In the genomic region with DNA sequence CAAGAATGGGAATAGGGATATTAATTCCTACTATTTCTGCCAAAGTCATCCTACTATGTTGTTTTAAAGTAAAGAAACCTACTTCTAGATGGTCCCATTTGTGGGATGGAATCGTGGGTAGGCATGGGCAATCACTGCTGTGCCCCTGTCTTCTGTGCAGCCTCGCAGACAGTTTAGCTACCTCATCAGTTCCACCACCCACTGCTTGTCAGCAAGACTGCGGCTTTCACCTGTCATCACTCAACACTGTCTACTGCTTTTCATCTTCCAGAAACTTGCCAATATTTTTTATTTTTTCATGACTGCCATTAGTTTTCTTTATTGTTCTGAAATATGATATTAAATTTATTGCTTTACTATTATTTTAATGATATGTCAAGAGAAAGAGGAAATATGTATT, we compare ENCODE assay signal across 25 cellular contexts.
A peak's percentile ranks its signal among the peaks of the same experiment; 100 is the strongest.
DNase-seq lines count a peak whose midpoint lies in the region; ATAC-seq, FAIRE-seq and TF ChIP-seq lines count a peak whose summit lies in the region.
"Had no signal": no experiment of that assay in that cellular context is flagged by ENCODE, and none has a peak within 500 bp of the region (broad histone marks: within the 10 kb centered on the region; RNA-seq: fewer than 3 reads in every experiment).

No MANE protein-coding gene starts in this region.

- no peak overlapping the region for H3K9ac ChIP-seq in kidney (ENCODE audit: low read length in 2 of 2)
- H3K9ac ChIP-seq: BLaER1 had no signal

- H3K4me3 Mint-ChIP-seq in GM23338, result no peak overlapping the region
- H3K4me3 Mint-ChIP-seq: CD14-positive monocyte; CD4-positive, alpha-beta memory T cell; CD4-positive, CD25-positive, alpha-beta regulatory T cell; CD8-positive, alpha-beta memory T cell had no signal

- H3K27ac Mint-ChIP-seq in GM23338, result no peak overlapping the region
- H3K27ac Mint-ChIP-seq: CD14-positive monocyte; CD4-positive, alpha-beta memory T cell; CD4-positive, CD25-positive, alpha-beta regulatory T cell; CD8-positive, alpha-beta memory T cell had no signal

- ATAC-seq in GM23338 (no peak), GM19035 (IDR thresholded peaks at IDR 0.05; ENCODE audit: unreplicated experiment) (no peak)
- ATAC-seq: A549, GM12878 had no signal

- H3K36me3 ChIP-seq in GM23338 (ENCODE audit: insufficient read depth), result no peaks in the 10 kb centered on the region
- no peaks in the 10 kb centered on the region for H3K36me3 ChIP-seq in kidney (ENCODE audit: control insufficient read depth in 1 of 2, insufficient read depth in 2 of 2, low read length in 2 of 2)
- H3K36me3 ChIP-seq: BE2C, BLaER1 had no signal

- H4K20me1 ChIP-seq in GM23338 (replicated peaks; ENCODE audit: insufficient read depth), result no peaks in the 10 kb centered on the region
- H4K20me1 ChIP-seq: BLaER1 had no signal

- no peak overlapping the region for H3K4me2 ChIP-seq in GM23338
- H3K4me2 ChIP-seq: A549, BLaER1 had no signal

- no peak for TF ChIP-seq CTCF in GM23338 (conservative IDR thresholded peaks at IDR 0.05; ENCODE audit: low read depth in 2 of 2)
- no peak for TF ChIP-seq CTCF in kidney (IDR thresholded peaks at IDR 0.05; ENCODE audit: borderline replicate concordance, extremely low read depth, insufficient read depth)

- H3K4me3 ChIP-seq in GM23338 (no peak overlapping the region), kidney (ENCODE audit: low read length in 2 of 2) (no peak overlapping the region)
- H3K4me3 ChIP-seq: A549, BLaER1, GM12878 had no signal

- no peaks in the 10 kb centered on the region for H3K27me3 ChIP-seq in GM23338 (ENCODE audit: insufficient read depth)
- H3K27me3 ChIP-seq: BE2C, BLaER1 had no signal

- no peaks in the 10 kb centered on the region for H3K79me2 ChIP-seq in GM23338 (replicated peaks; ENCODE audit: insufficient read depth)

- no peaks in the 10 kb centered on the region for H3K9me3 ChIP-seq in kidney (ENCODE audit: control insufficient read depth in 1 of 2, low read length in 2 of 2)
- H3K9me3 ChIP-seq: A549, BE2C, BLaER1 had no signal

- H3K9me2 ChIP-seq in GM23338 (ENCODE audit: insufficient read depth), result no peaks in the 10 kb centered on the region

- DNase-seq in GM23338 (ENCODE audit: low spot score) (no peak), kidney (no peak), putamen (ENCODE audit: low spot score) (peak; percentile 6), AG20443 (ENCODE audit: low spot score) (no peak)
- DNase-seq: BE2C; C1 segment of cervical spinal cord; CD4-positive, alpha-beta memory T cell; CD4-positive, CD25-positive, alpha-beta regulatory T cell; CD8-positive, alpha-beta memory T cell; COR-L47; DMS 273 treated with DMSO at 0.1 percent for 48 hours; DMS153; DMS53; DMS79; DND-41; EL; GDM1 had no signal

- H3K9me3 Mint-ChIP-seq in GM23338, result no peaks in the 10 kb centered on the region

- no peaks in the 10 kb centered on the region for H3K36me3 Mint-ChIP-seq in GM23338 (ENCODE audit: low read depth)
- H3K36me3 Mint-ChIP-seq: CD14-positive monocyte; CD4-positive, alpha-beta memory T cell; CD4-positive, CD25-positive, alpha-beta regulatory T cell; CD8-positive, alpha-beta memory T cell had no signal

- FAIRE-seq in kidney (lab: Jason Lieb, UNC), result peak; percentile 8
- FAIRE-seq: A549, GM12878, GM12892, GM18507 had no signal

- H3F3A ChIP-seq in GM23338 (replicated peaks; ENCODE audit: low read depth), result no peaks in the 10 kb centered on the region

- no peak overlapping the region for H3K27ac ChIP-seq in GM23338 (ENCODE audit: low read depth)
- no peak overlapping the region for H3K27ac ChIP-seq in kidney (ENCODE audit: low read depth in 2 of 2, low read length in 2 of 2)
- H3K27ac ChIP-seq: 22Rv1, A549, BLaER1 had no signal

- H2AFZ ChIP-seq in GM23338, result 0 out of 2 replicates have a peak overlapping the region, but pooled peaks have one; percentile 30

- peaks cover 9% of the 10 kb centered on the region for H3K4me1 Mint-ChIP-seq in GM23338
- H3K4me1 Mint-ChIP-seq: CD14-positive monocyte; CD4-positive, alpha-beta memory T cell; CD4-positive, CD25-positive, alpha-beta regulatory T cell; CD8-positive, alpha-beta memory T cell had no signal

- intact Hi-C loops in kidney (cut with DNase I), result no loop called here

- no peaks in the 10 kb centered on the region for H3K27me3 Mint-ChIP-seq in GM23338 (ENCODE audit: insufficient read depth, low read depth, poor library complexity)
- H3K27me3 Mint-ChIP-seq: CD4-positive, alpha-beta memory T cell; CD4-positive, CD25-positive, alpha-beta regulatory T cell; CD8-positive, alpha-beta memory T cell had no signal

- peaks cover 7% of the 10 kb centered on the region for H3K4me1 ChIP-seq in GM23338 (ENCODE audit: insufficient read depth)
- no peaks in the 10 kb centered on the region for H3K4me1 ChIP-seq in kidney (ENCODE audit: control insufficient read depth in 1 of 2, insufficient read depth in 1 of 2, low read depth in 1 of 2, low read length in 2 of 2)
- H3K4me1 ChIP-seq: A549, BE2C, BLaER1 had no signal

TF ChIP-seq in GM23338, 12 proteins besides CTCF, POLR2A, EP300 and RAD21:
- no peak for TF ChIP-seq ZNF331 (CRISPR knock-in tag; IDR thresholded peaks at IDR 0.05; ENCODE audit: low read depth)
- TF ChIP-seq EZH2 (IDR thresholded peaks at IDR 0.05; ENCODE audit: low read depth, unreplicated experiment), result no peak
- TF ChIP-seq NANOG (IDR thresholded peaks at IDR 0.05; ENCODE audit: borderline replicate concordance), result no peak
- no peak for TF ChIP-seq ZNF114 (CRISPR knock-in tag; IDR thresholded peaks at IDR 0.05)
